Comparison of ENCODE assay signal across 1 cellular context in the genomic region with DNA sequence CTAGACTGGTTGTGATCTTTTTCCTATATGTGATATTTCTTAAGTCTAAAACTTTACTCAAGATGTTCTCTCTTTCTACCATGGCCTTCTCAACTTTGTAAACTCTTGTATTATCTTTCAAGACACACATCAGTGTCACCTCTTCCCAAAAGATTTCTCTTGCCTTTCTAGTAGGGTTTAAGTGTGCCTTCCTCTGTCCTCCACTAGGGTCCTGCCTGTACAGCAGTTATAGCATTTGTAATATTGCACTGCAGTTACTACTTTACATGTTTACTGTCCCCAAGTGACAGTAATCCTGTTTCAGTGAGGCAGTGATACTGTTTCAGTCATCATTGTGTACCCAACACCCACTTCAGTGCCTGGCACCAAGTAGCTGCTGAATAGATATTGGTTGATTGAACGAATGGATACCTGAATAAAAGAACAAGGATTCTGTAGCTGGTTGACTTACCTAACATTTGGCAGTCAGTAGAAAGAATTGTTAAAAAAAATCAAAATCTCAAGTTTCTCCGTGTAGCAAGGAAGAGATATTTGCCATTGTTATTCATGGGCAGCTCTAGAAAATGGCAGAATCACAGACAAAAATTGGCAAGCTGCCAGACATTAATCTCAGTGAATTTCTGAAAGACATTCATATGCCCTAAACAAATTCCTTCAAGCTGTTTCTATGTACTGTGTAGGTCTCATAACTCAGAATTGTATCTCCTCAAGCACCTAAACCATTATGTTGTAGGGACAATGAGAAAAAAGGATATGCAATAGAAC.
TF ChIP-seq lines count a peak whose summit lies in the region.

No MANE protein-coding gene starts in this region.

TF ChIP-seq in K562, 482 proteins besides CTCF, POLR2A, EP300 and RAD21 (continued from another document):
- TF ChIP-seq, protein P1, sequence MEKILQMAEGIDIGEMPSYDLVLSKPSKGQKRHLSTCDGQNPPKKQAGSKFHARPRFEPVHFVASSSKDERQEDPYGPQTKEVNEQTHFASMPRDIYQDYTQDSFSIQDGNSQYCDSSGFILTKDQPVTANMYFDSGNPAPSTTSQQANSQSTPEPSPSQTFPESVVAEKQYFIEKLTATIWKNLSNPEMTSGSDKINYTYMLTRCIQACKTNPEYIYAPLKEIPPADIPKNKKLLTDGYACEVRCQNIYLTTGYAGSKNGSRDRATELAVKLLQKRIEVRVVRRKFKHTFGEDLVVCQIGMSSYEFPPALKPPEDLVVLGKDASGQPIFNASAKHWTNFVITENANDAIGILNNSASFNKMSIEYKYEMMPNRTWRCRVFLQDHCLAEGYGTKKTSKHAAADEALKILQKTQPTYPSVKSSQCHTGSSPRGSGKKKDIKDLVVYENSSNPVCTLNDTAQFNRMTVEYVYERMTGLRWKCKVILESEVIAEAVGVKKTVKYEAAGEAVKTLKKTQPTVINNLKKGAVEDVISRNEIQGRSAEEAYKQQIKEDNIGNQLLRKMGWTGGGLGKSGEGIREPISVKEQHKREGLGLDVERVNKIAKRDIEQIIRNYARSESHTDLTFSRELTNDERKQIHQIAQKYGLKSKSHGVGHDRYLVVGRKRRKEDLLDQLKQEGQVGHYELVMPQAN (IDR thresholded peaks at IDR 0.05; ENCODE audit: borderline replicate concordance): no peak
